ENCODE assay signal across 24 cellular contexts in the genomic region with DNA sequence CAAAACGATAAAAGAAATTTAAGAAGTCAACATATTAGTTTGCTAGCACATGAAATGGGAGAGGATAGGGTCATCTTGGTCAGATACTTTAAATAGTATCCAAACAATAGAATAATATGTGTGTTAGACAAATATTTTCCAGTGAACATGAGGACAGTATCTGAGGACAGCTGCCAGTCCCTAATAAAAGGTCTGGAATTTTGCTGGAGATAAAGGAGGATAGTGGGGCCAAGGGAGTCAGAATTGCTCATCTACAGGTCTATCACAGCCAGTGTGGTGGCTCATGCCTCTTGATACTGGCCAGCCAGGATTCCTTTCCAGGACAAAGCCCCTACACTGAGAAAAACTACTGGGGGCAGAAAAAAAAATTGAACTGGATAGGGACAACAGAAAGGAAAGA.
DNase-seq lines count a peak whose midpoint lies in the region; ATAC-seq and TF ChIP-seq lines count a peak whose summit lies in the region.
"Had no signal": no experiment of that assay in that cellular context is flagged by ENCODE, and none has a peak within 500 bp of the region (broad histone marks: within the 10 kb centered on the region; RNA-seq: fewer than 3 reads in every experiment).

No MANE protein-coding gene starts in this region.

- peaks cover 36% of the 10 kb centered on the region for H3K4me1 Mint-ChIP-seq in CD8-positive, alpha-beta T cell (ENCODE audit: low read depth)
- peaks cover 16% of the 10 kb centered on the region for H3K4me1 Mint-ChIP-seq in nephron progenitor cell

- H3K4me3 ChIP-seq in BE2C (ENCODE audit: low read depth, low read length): no peak overlapping the region
- no peak overlapping the region for H3K4me3 ChIP-seq in CD8-positive, alpha-beta T cell (ENCODE audit: low read depth, low read length)
- H3K4me3 ChIP-seq: GM12878, ovary, SJCRH30, spleen had no signal

- H3K27ac ChIP-seq in CD8-positive, alpha-beta T cell (ENCODE audit: low read depth, low read length): no peak overlapping the region
- H3K27ac ChIP-seq: ovary, SJCRH30, spleen had no signal

- H3K4me3 Mint-ChIP-seq in CD8-positive, alpha-beta T cell: no peak overlapping the region
- no peak overlapping the region for H3K4me3 Mint-ChIP-seq in nephron progenitor cell
- H3K4me3 Mint-ChIP-seq: activated CD4-positive, alpha-beta memory T cell treated with anti-CD3 and anti-CD28 coated beads, Interleukin-2, amount 10 ng/mL, durations not matched to agents 7 days and 5 days; activated naive CD8-positive, alpha-beta T cell treated with anti-CD3 and anti-CD28 coated beads, Interleukin-2, amount 10 ng/mL, durations not matched to agents 7 days and 5 days; natural killer cell treated with Interleukin-12 subunit alpha and Interleukin-12 subunit beta and Interleukin-15 and Interleukin-18, amount 100 ng/mL, for 72 hours; type B pancreatic cell had no signal

- no peaks in the 10 kb centered on the region for H3K9me3 ChIP-seq in BE2C
- H3K9me3 ChIP-seq in CD8-positive, alpha-beta T cell (ENCODE audit: low read length): no peaks in the 10 kb centered on the region
- H3K9me3 ChIP-seq: ovary, SJCRH30, spleen had no signal

- peaks cover under 1% of the 10 kb centered on the region; the same call in 1 of the 2 replicates for H3K36me3 ChIP-seq in BE2C
- peaks cover 9% of the 10 kb centered on the region for H3K36me3 ChIP-seq in CD8-positive, alpha-beta T cell (ENCODE audit: insufficient read depth, low read length)
- H3K36me3 ChIP-seq: ovary had no signal

- no peaks in the 10 kb centered on the region for H3K27me3 ChIP-seq in BE2C
- H3K27me3 ChIP-seq in CD8-positive, alpha-beta T cell (ENCODE audit: insufficient read depth, low read length): no peaks in the 10 kb centered on the region
- H3K27me3 ChIP-seq: ovary, SJCRH30, spleen had no signal

- peaks cover 8% of the 10 kb centered on the region for H3K4me1 ChIP-seq in BE2C
- peaks cover 22% of the 10 kb centered on the region for H3K4me1 ChIP-seq in CD8-positive, alpha-beta T cell (ENCODE audit: insufficient read depth, low read length)
- H3K4me1 ChIP-seq: SJCRH30 had no signal

- peaks cover 55% of the 10 kb centered on the region for H3K36me3 Mint-ChIP-seq in CD8-positive, alpha-beta T cell
- H3K36me3 Mint-ChIP-seq in nephron progenitor cell (ENCODE audit: low read depth): peaks cover 11% of the 10 kb centered on the region
- H3K36me3 Mint-ChIP-seq: natural killer cell treated with Interleukin-12 subunit alpha and Interleukin-12 subunit beta and Interleukin-15 and Interleukin-18, amount 100 ng/mL, for 72 hours had no signal

- H3K27me3 Mint-ChIP-seq in CD8-positive, alpha-beta T cell (ENCODE audit: low read depth): no peaks in the 10 kb centered on the region
- no peaks in the 10 kb centered on the region for H3K27me3 Mint-ChIP-seq in nephron progenitor cell (ENCODE audit: low read depth, poor library complexity)
- H3K27me3 Mint-ChIP-seq: activated CD4-positive, alpha-beta memory T cell treated with anti-CD3 and anti-CD28 coated beads, Interleukin-2, amount 10 ng/mL, durations not matched to agents 7 days and 5 days; activated naive CD8-positive, alpha-beta T cell treated with anti-CD3 and anti-CD28 coated beads, Interleukin-2, amount 10 ng/mL, durations not matched to agents 7 days and 5 days; natural killer cell treated with Interleukin-12 subunit alpha and Interleukin-12 subunit beta and Interleukin-15 and Interleukin-18, amount 100 ng/mL, for 72 hours; type B pancreatic cell had no signal

- no peak for ATAC-seq in CD8-positive, alpha-beta T cell
- ATAC-seq in GM19397 (IDR thresholded peaks at IDR 0.05; ENCODE audit: unreplicated experiment): no peak
- ATAC-seq: GM12878; natural killer cell treated with Interleukin-12 subunit alpha and Interleukin-12 subunit beta and Interleukin-15 and Interleukin-18, amount 100 ng/mL, for 72 hours had no signal

- DNase-seq in BE2C (peak; percentile 16), dermis microvascular lymphatic vessel endothelial cell (ENCODE audit: low read depth in 2 of 2) (peak; percentile 33 to 52), nephron progenitor cell (no peak), NCI-H226 (no peak), NCI-H345 (lab: John Stamatoyannopoulos, UW) (no peak)
- DNase-seq in CD8-positive, alpha-beta T cell: no peak
- DNase-seq: activated CD4-positive, alpha-beta memory T cell treated with anti-CD3 and anti-CD28 coated beads, Interleukin-2, amount 10 ng/mL, durations not matched to agents 7 days and 5 days; activated naive CD8-positive, alpha-beta T cell treated with anti-CD3 and anti-CD28 coated beads, Interleukin-2, amount 10 ng/mL, durations not matched to agents 7 days and 5 days; C1 segment of cervical spinal cord; cerebellar nuclear complex; islet precursor cell; NCI-H1105 treated with DMSO at 0.1 percent for 48 hours; NCI-H2029 treated with DMSO at 0.1 percent for 48 hours; NCI-H2227 treated with DMSO at 0.1 percent for 48 hours; NCI-H774; ovary; retina; SJCRH30; spleen; stimulated activated CD4-positive, alpha-beta T cell treated with anti-CD3 and anti-CD28 coated beads, Interleukin-2, amount 100 ng/mL, for 48 hours had no signal

- no peak for TF ChIP-seq CTCF in BE2C (IDR thresholded peaks at IDR 0.05; ENCODE audit: low read depth, low read length)
- no peak for TF ChIP-seq CTCF in CD8-positive, alpha-beta T cell (IDR thresholded peaks at IDR 0.05)
- no peak for TF ChIP-seq CTCF in nephron progenitor cell (IDR thresholded peaks at IDR 0.05)

- intact Hi-C loops in CD8-positive, alpha-beta T cell (cut with DNase I, micrococcal nuclease): no loop called here

- H3K27ac Mint-ChIP-seq in CD8-positive, alpha-beta T cell: peak overlapping the region; percentile 35
- H3K27ac Mint-ChIP-seq in nephron progenitor cell: peak overlapping the region; percentile 52
- H3K27ac Mint-ChIP-seq: activated CD4-positive, alpha-beta memory T cell treated with anti-CD3 and anti-CD28 coated beads, Interleukin-2, amount 10 ng/mL, durations not matched to agents 7 days and 5 days; activated naive CD8-positive, alpha-beta T cell treated with anti-CD3 and anti-CD28 coated beads, Interleukin-2, amount 10 ng/mL, durations not matched to agents 7 days and 5 days; natural killer cell treated with Interleukin-12 subunit alpha and Interleukin-12 subunit beta and Interleukin-15 and Interleukin-18, amount 100 ng/mL, for 72 hours; type B pancreatic cell had no signal

- CTCF ChIA-PET in CD8-positive, alpha-beta T cell (lab: Charles Lee): no interaction called here

- H3K9me3 Mint-ChIP-seq in CD8-positive, alpha-beta T cell: no peaks in the 10 kb centered on the region
- H3K9me3 Mint-ChIP-seq in nephron progenitor cell: no peaks in the 10 kb centered on the region
- H3K9me3 Mint-ChIP-seq: activated CD4-positive, alpha-beta memory T cell treated with anti-CD3 and anti-CD28 coated beads, Interleukin-2, amount 10 ng/mL, durations not matched to agents 7 days and 5 days; activated naive CD8-positive, alpha-beta T cell treated with anti-CD3 and anti-CD28 coated beads, Interleukin-2, amount 10 ng/mL, durations not matched to agents 7 days and 5 days; natural killer cell treated with Interleukin-12 subunit alpha and Interleukin-12 subunit beta and Interleukin-15 and Interleukin-18, amount 100 ng/mL, for 72 hours; type B pancreatic cell had no signal

- POLR2A ChIA-PET in CD8-positive, alpha-beta T cell (lab: Charles Lee): no interaction called here

Comparison
In these comparisons a context has a peak if more than half of its experiments do, and no peak if none do; other contexts are left out.
1. DNase-seq: peak in BE2C (single experiment) and dermis microvascular lymphatic vessel endothelial cell (2 of 2); none in CD8-positive, alpha-beta T cell (0 of 7), nephron progenitor cell (single experiment), NCI-H226 (single experiment) and NCI-H345 (single experiment).